ENCODE assay signal across 26 cellular contexts in genomic region chr13:111415765-111416164, GRCh38.
"Had no signal": no experiment of that assay in that cellular context is flagged by ENCODE, and none has a peak within 500 bp of the region (broad histone marks: within the 10 kb centered on the region; RNA-seq: fewer than 3 reads in every experiment).

No MANE protein-coding gene starts in this region.

- H3K27ac ChIP-seq: colonic mucosa, epithelial cell of prostate, esophagus squamous epithelium had no signal

- DNase-seq: activated CD4-positive, alpha-beta memory T cell treated with anti-CD3 and anti-CD28 coated beads for 36 hours; activated CD4-positive, alpha-beta T cell treated with anti-CD3 and anti-CD28 coated beads for 36 hours; activated CD4-positive, alpha-beta T cell treated with anti-CD3 and anti-CD28 coated beads, Interleukin-2, amount 10 ng/mL, durations not matched to agents 24 days and 14 days; activated CD4-positive, CD25-positive, alpha-beta regulatory T cell; activated CD4-positive, CD25-positive, alpha-beta regulatory T cell treated with anti-CD3 and anti-CD28 coated beads, Interleukin-2, amount 50 U/mL, for 72 hours; activated CD8-positive, alpha-beta memory T cell treated with anti-CD3 and anti-CD28 coated beads, Interleukin-2, amount 10 ng/mL, durations not matched to agents 7 days and 5 days; activated CD8-positive, alpha-beta memory T cell treated with anti-CD3 and anti-CD28 coated beads, Interleukin-2, amount 50 U/mL, for 4 hours; activated CD8-positive, alpha-beta T cell treated with anti-CD3 and anti-CD28 coated beads, Interleukin-2, amount 10 ng/mL, durations not matched to agents 7 days and 5 days; activated gamma-delta T cell treated with Interleukin-2 at 50 U/mL for 16 hours; activated naive CD4-positive, alpha-beta T cell treated with anti-CD3 and anti-CD28 coated beads, Interleukin-2, amount 50 U/mL, for 16 hours; activated naive CD4-positive, alpha-beta T cell treated with Interleukin-2 at 50 U/mL for 16 hours; activated T-cell treated with anti-CD3 and anti-CD28 coated beads, Interleukin-2, amount 50 U/mL, for 1 hour; activated T-cell treated with anti-CD3 and anti-CD28 coated beads, Interleukin-2, amount 50 U/mL, for 72 hours; amniotic stem cell; anterior cingulate cortex; caudate nucleus; colonic mucosa; effector CD8-positive, alpha-beta T cell; esophagus squamous epithelium; foreskin melanocyte; head of caudate nucleus; T-helper 2 cell had no signal

- H3K36me3 ChIP-seq: colonic mucosa, esophagus squamous epithelium had no signal

- FAIRE-seq: astrocyte, endometrium, endothelial cell of umbilical vein had no signal

- H3K9me3 ChIP-seq: colonic mucosa, esophagus squamous epithelium had no signal

- H3K27me3 ChIP-seq: colonic mucosa had no signal

- H3K4me3 ChIP-seq: colonic mucosa, esophagus squamous epithelium had no signal

- ATAC-seq: activated CD4-positive, alpha-beta T cell treated with anti-CD3 and anti-CD28 coated beads for 36 hours; activated CD8-positive, alpha-beta memory T cell treated with anti-CD3 and anti-CD28 coated beads, Interleukin-2, amount 10 ng/mL, durations not matched to agents 7 days and 5 days; activated CD8-positive, alpha-beta T cell treated with anti-CD3 and anti-CD28 coated beads, Interleukin-2, amount 10 ng/mL, durations not matched to agents 7 days and 5 days; activated T-cell treated with anti-CD3 and anti-CD28 coated beads, Interleukin-2, amount 50 U/mL, for 72 hours had no signal

- H3K4me1 ChIP-seq: colonic mucosa, esophagus squamous epithelium had no signal
